14 cellular contexts compared by ENCODE assay signal in the genomic region with DNA sequence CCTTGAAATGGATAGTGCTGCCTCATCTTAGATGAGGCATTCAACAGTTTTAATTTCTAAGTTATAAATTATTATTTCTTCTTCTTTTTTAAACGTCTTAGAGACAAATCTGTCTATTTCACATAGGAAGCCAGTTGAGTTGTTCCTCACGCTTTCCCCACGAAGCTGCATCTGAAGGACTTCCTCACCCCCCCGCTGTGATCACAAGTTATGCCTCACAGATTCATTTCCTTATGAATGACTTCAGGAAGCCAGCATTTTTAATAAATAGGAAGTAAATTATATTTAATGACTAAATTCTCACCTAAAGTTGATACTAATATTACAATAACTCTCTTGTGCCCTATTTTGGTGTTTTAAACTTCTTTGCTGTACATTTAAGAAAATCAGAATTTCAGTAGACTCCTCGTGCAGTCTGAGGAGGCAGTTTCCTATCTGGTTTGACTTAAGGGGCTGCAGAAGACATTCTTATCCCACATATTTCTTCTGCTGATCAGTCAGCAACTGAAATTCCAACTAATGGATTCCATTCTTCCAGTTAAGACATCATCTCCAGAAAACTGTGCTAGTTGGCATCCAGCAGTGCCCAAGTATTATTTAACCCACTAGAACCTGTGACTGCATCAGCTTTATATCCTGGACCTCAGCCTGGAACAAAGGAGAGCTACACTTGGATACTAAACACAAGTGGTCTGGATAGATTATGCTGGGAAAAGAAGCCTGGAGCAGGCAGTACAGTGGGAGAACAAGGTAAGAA.
DNase-seq lines count a peak whose midpoint lies in the region; ATAC-seq and TF ChIP-seq lines count a peak whose summit lies in the region.
"Had no signal": no experiment of that assay in that cellular context is flagged by ENCODE, and none has a peak within 500 bp of the region (broad histone marks: within the 10 kb centered on the region; RNA-seq: fewer than 3 reads in every experiment).

No MANE protein-coding gene starts in this region.

- H3K9me3 ChIP-seq in mononuclear cell (ENCODE audit: low read depth, low read length) = no peaks in the 10 kb centered on the region
- no peaks in the 10 kb centered on the region for H3K9me3 ChIP-seq in thyroid gland
- H3K9me3 ChIP-seq: mucosa of descending colon, SJCRH30 had no signal

- H3K36me3 ChIP-seq in thyroid gland = no peaks in the 10 kb centered on the region
- H3K36me3 ChIP-seq: SJCRH30 had no signal

- POLR2A ChIA-PET in activated CD8-positive, alpha-beta T cell treated with anti-CD3 and anti-CD28 coated beads for 36 hours (lab: Charles Lee) = no interaction called here

- H3K27me3 ChIP-seq in mononuclear cell (ENCODE audit: insufficient read depth, low read length) = no peaks in the 10 kb centered on the region
- H3K27me3 ChIP-seq in thyroid gland = no peaks in the 10 kb centered on the region
- H3K27me3 ChIP-seq: SJCRH30 had no signal

- no peaks in the 10 kb centered on the region for H3K4me1 Mint-ChIP-seq in activated CD8-positive, alpha-beta T cell treated with anti-CD3 and anti-CD28 coated beads for 36 hours (ENCODE audit: low read depth)
- H3K4me1 Mint-ChIP-seq: activated T-helper 17 cell treated with anti-CD3 and anti-CD28 coated beads, Interleukin-2, amount 50 U/mL, for 72 hours had no signal

- TF ChIP-seq POLR2A in thyroid gland (IDR thresholded peaks at IDR 0.05) = no peak

- no peaks in the 10 kb centered on the region for H3K9me3 Mint-ChIP-seq in activated CD8-positive, alpha-beta T cell treated with anti-CD3 and anti-CD28 coated beads for 36 hours
- H3K9me3 Mint-ChIP-seq: activated T-helper 17 cell treated with anti-CD3 and anti-CD28 coated beads, Interleukin-2, amount 50 U/mL, for 72 hours had no signal

- intact Hi-C loops in thyroid gland (cut with DNase I) = no loop called here
- intact Hi-C loops in activated CD8-positive, alpha-beta T cell treated with anti-CD3 and anti-CD28 coated beads for 36 hours (cut with micrococcal nuclease) = no loop called here

- WGBS in thyroid gland, 2 donors = 70 to 72% methylated on average over 5 of the region's 5 CpGs

- DNase-seq in NOMO-1 treated with DMSO at 0.1 percent for 48 hours (lab: John Stamatoyannopoulos, UW; ENCODE audit: unreplicated experiment) = peak; percentile 21
- DNase-seq in NOMO-1 (lab: John Stamatoyannopoulos, UW; ENCODE audit: unreplicated experiment in 2 of 2) = no peak
- DNase-seq in coronary artery (ENCODE audit: low spot score) = no peak
- peak; percentile 9 to 20 for DNase-seq in thyroid gland
- DNase-seq in amniotic stem cell (lab: John Stamatoyannopoulos, UW) = no peak
- no peak for DNase-seq in putamen (ENCODE audit: low spot score)
- no peak for DNase-seq in activated CD8-positive, alpha-beta T cell treated with anti-CD3 and anti-CD28 coated beads for 36 hours
- DNase-seq: activated CD4-positive, alpha-beta T cell treated with anti-CD3 and anti-CD28 coated beads for 1 hour; DMS53; NCI-H526 treated with DMSO at 0.1 percent for 48 hours; SJCRH30 had no signal

- no peak overlapping the region for H3K4me3 Mint-ChIP-seq in activated CD8-positive, alpha-beta T cell treated with anti-CD3 and anti-CD28 coated beads for 36 hours
- H3K4me3 Mint-ChIP-seq: activated T-helper 17 cell treated with anti-CD3 and anti-CD28 coated beads, Interleukin-2, amount 50 U/mL, for 72 hours had no signal

- H3K36me3 Mint-ChIP-seq in activated CD8-positive, alpha-beta T cell treated with anti-CD3 and anti-CD28 coated beads for 36 hours (ENCODE audit: low read depth) = no peaks in the 10 kb centered on the region

- no peak overlapping the region for H3K27ac Mint-ChIP-seq in activated CD8-positive, alpha-beta T cell treated with anti-CD3 and anti-CD28 coated beads for 36 hours
- H3K27ac Mint-ChIP-seq: activated T-helper 17 cell treated with anti-CD3 and anti-CD28 coated beads, Interleukin-2, amount 50 U/mL, for 72 hours had no signal

- ATAC-seq in activated CD8-positive, alpha-beta T cell treated with anti-CD3 and anti-CD28 coated beads for 36 hours = no peak
- ATAC-seq: activated T-helper 17 cell treated with anti-CD3 and anti-CD28 coated beads, Interleukin-2, amount 50 U/mL, for 72 hours; mucosa of descending colon had no signal

- TF ChIP-seq CTCF in coronary artery (IDR thresholded peaks at IDR 0.05) (no peak), thyroid gland (IDR thresholded peaks at IDR 0.05) (no peak)
- no peak for TF ChIP-seq CTCF in activated CD8-positive, alpha-beta T cell treated with anti-CD3 and anti-CD28 coated beads for 36 hours (IDR thresholded peaks at IDR 0.05)

- no peak overlapping the region for H3K4me3 ChIP-seq in coronary artery
- H3K4me3 ChIP-seq in mononuclear cell (ENCODE audit: low read length) = peak overlapping the region; percentile 3
- H3K4me3 ChIP-seq in thyroid gland (replicated peaks in 1 of 3) = no peak overlapping the region
- H3K4me3 ChIP-seq: mucosa of descending colon, SJCRH30 had no signal

- H3K4me1 ChIP-seq in mononuclear cell (ENCODE audit: insufficient read depth, low read length) (peaks cover 6% of the 10 kb centered on the region), thyroid gland (peaks cover 14 to 20% of the 10 kb centered on the region in 2 donors)

- H3K27ac ChIP-seq in coronary artery = peak overlapping the region; percentile 78 to 92
- no peak overlapping the region for H3K27ac ChIP-seq in thyroid gland
- H3K27ac ChIP-seq: SJCRH30 had no signal

- H3K27me3 Mint-ChIP-seq in activated CD8-positive, alpha-beta T cell treated with anti-CD3 and anti-CD28 coated beads for 36 hours = peaks cover 8% of the 10 kb centered on the region

- CTCF ChIA-PET in activated CD8-positive, alpha-beta T cell treated with anti-CD3 and anti-CD28 coated beads for 36 hours (lab: Charles Lee) = no interaction called here

Comparison
In these comparisons a context has a peak if more than half of its experiments do, and no peak if none do; other contexts are left out.
1. DNase-seq: peak in NOMO-1 treated with DMSO at 0.1 percent for 48 hours (single experiment) and thyroid gland (2 of 2); none in NOMO-1 (0 of 2), coronary artery (single experiment), amniotic stem cell (single experiment), putamen (single experiment) and activated CD8-positive, alpha-beta T cell treated with anti-CD3 and anti-CD28 coated beads for 36 hours (single experiment).
2. H3K27ac ChIP-seq: peak in coronary artery (2 of 2); none in thyroid gland (0 of 3).